18 cellular contexts compared by ENCODE assay signal in genomic region chr7:56115852-56116538, GRCh38. TPM values are rescaled to one million over a fixed set of nuclear protein-coding genes. Genes with fewer than 3 reads are reported as not detected.
DNase-seq lines count a peak whose midpoint lies in the region; ATAC-seq, FAIRE-seq and TF ChIP-seq lines count a peak whose summit lies in the region.
"Had no signal": no experiment of that assay in that cellular context is flagged by ENCODE, and none has a peak within 500 bp of the region (broad histone marks: within the 10 kb centered on the region; RNA-seq: fewer than 3 reads in every experiment).

TSS of gene NUPR2 (minus strand) at chr7:56116417. CDS start at chr7:56116314, 103 bp downstream.

- no peaks in the 10 kb centered on the region for H3K4me1 ChIP-seq in left ventricle myocardium inferior
- peaks cover 0 to 6% (median 0%) of the 10 kb centered on the region in 12 donors for H3K4me1 ChIP-seq in heart left ventricle
- H3K4me1 ChIP-seq in lung (ENCODE audit: control insufficient read depth in 2 of 2, insufficient read depth in 2 of 2, low read length in 2 of 2): no peaks in the 10 kb centered on the region
- H3K4me1 ChIP-seq in vagina: peaks cover 9% of the 10 kb centered on the region
- H3K4me1 ChIP-seq in OCI-LY7 (ENCODE audit: insufficient read depth, low read length, poor library complexity, severe bottlenecking): peaks cover under 1% of the 10 kb centered on the region
- H3K4me1 ChIP-seq: BE2C had no signal

- no peak within 1 kb of the TSS for H3K4me2 ChIP-seq in OCI-LY7 (ENCODE audit: low read length)

- H3K36me3 ChIP-seq in left ventricle myocardium inferior: no peaks in the 10 kb centered on the region
- no peaks in the 10 kb centered on the region for H3K36me3 ChIP-seq in heart left ventricle
- H3K36me3 ChIP-seq in bronchial epithelial cell (ENCODE audit: control insufficient read depth, insufficient read depth, low read length): no peaks in the 10 kb centered on the region
- no peaks in the 10 kb centered on the region for H3K36me3 ChIP-seq in lung (ENCODE audit: control insufficient read depth in 2 of 2, insufficient read depth in 2 of 2, low read length in 2 of 2)
- no peaks in the 10 kb centered on the region for H3K36me3 ChIP-seq in vagina
- no peaks in the 10 kb centered on the region for H3K36me3 ChIP-seq in OCI-LY7 (ENCODE audit: insufficient read depth, low read length)
- H3K36me3 ChIP-seq: BE2C had no signal

- POLR2A ChIA-PET in OCI-LY7 (lab: Charles Lee): no interaction called here

- no peak within 1 kb of the TSS for H2AFZ ChIP-seq in OCI-LY7 (ENCODE audit: low read length)

- no peak for FAIRE-seq in bronchial epithelial cell (lab: Jason Lieb, UNC)
- FAIRE-seq: G401.6 had no signal

- no peaks in the 10 kb centered on the region for H3K79me2 ChIP-seq in OCI-LY7 (ENCODE audit: insufficient read depth, low read depth, low read length)

- H3K4me3 ChIP-seq in left ventricle myocardium inferior (peak within 1 kb of the TSS; percentile 48), heart left ventricle (peak within 1 kb of the TSS in 3 of 12 donors; percentile 6 to 25 (median 10)), bronchial epithelial cell (ENCODE audit: low read depth, low read length) (peak within 1 kb of the TSS; percentile 16), lung (no peak within 1 kb of the TSS), vagina (peak within 1 kb of the TSS; percentile 26 to 27), OCI-LY7 (ENCODE audit: low read depth, low read length, poor library complexity, severe bottlenecking) (no peak within 1 kb of the TSS)

- no peak within 1 kb of the TSS for H3K27ac ChIP-seq in left ventricle myocardium inferior (replicated peaks)
- no peak within 1 kb of the TSS for H3K27ac ChIP-seq in heart left ventricle
- H3K27ac ChIP-seq in lung (ENCODE audit: low read depth in 1 of 2, low read length in 1 of 2): no peak within 1 kb of the TSS
- no peak within 1 kb of the TSS for H3K27ac ChIP-seq in vagina
- H3K27ac ChIP-seq in OCI-LY7 (ENCODE audit: low read depth, low read length, poor library complexity, severe bottlenecking): no peak within 1 kb of the TSS

- no peak for DNase-seq in left ventricle myocardium inferior
- DNase-seq in heart left ventricle: no peak
- DNase-seq in bronchial epithelial cell (ENCODE audit: low read depth): peak; percentile 11
- DNase-seq in lung (ENCODE audit: low spot score): no peak
- no peak for DNase-seq in vagina (ENCODE audit: extremely low spot score in 2 of 2)
- DNase-seq in OCI-LY7 (ENCODE audit: low spot score): no peak
- DNase-seq in RKO (ENCODE audit: low spot score): no peak
- DNase-seq: activated CD8-positive, alpha-beta memory T cell treated with anti-CD3 and anti-CD28 coated beads, Interleukin-2, amount 50 U/mL, for 4 hours; amniotic stem cell; BE2C; foreskin melanocyte; immature natural killer cell; NCI-H1694 treated with DMSO at 0.1 percent for 48 hours; stimulated activated CD4-positive, alpha-beta T cell treated with anti-CD3 and anti-CD28 coated beads, Interleukin-2, amount 100 ng/mL, for 24 hours had no signal

- no peaks in the 10 kb centered on the region for H3K9me2 ChIP-seq in OCI-LY7 (ENCODE audit: insufficient read depth, low read length)

- H3K9me3 ChIP-seq in left ventricle myocardium inferior (replicated peaks): no peaks in the 10 kb centered on the region
- no peaks in the 10 kb centered on the region for H3K9me3 ChIP-seq in heart left ventricle
- no peaks in the 10 kb centered on the region for H3K9me3 ChIP-seq in lung (ENCODE audit: control insufficient read depth in 2 of 2, insufficient read depth in 1 of 2, low read length in 1 of 2)
- no peaks in the 10 kb centered on the region for H3K9me3 ChIP-seq in vagina
- no peaks in the 10 kb centered on the region for H3K9me3 ChIP-seq in OCI-LY7 (ENCODE audit: low read length)
- H3K9me3 ChIP-seq: BE2C had no signal

- BruUV-seq in OCI-LY7 (replicated peaks; lab: Mats Ljungman, UMichigan): no TSS peak

- no peak for ATAC-seq in heart left ventricle
- ATAC-seq in lung (ENCODE audit: insufficient read depth, low FRiP score): peak; percentile 41
- no peak for ATAC-seq in HG03442 (IDR thresholded peaks at IDR 0.05; ENCODE audit: unreplicated experiment)
- ATAC-seq: WTC11 had no signal

- H3K27me3 ChIP-seq in left ventricle myocardium inferior (ENCODE audit: low read depth) (peaks cover 55% of the 10 kb centered on the region), heart left ventricle (peaks cover 8 to 31% (median 10%) of the 10 kb centered on the region in 9 donors), bronchial epithelial cell (ENCODE audit: control insufficient read depth, insufficient read depth, low read length) (no peaks in the 10 kb centered on the region), lung (ENCODE audit: control insufficient read depth, insufficient read depth) (no peaks in the 10 kb centered on the region), vagina (no peaks in the 10 kb centered on the region)

- TF ChIP-seq CTCF in left ventricle myocardium inferior (IDR thresholded peaks at IDR 0.05; ENCODE audit: borderline replicate concordance) (no peak), heart left ventricle (IDR thresholded peaks at IDR 0.05) (no peak), bronchial epithelial cell (IDR thresholded peaks at IDR 0.05; ENCODE audit: insufficient read depth, low read length, severe bottlenecking) (no peak), lung (IDR thresholded peaks at IDR 0.05; ENCODE audit: control extremely low read depth, extremely low read depth) (no peak), vagina (IDR thresholded peaks at IDR 0.05) (no peak), OCI-LY7 (conservative IDR thresholded peaks at IDR 0.05; ENCODE audit: low read length) (no peak)

- WGBS in heart left ventricle, 4 donors: 5 to 11% (median 5%) methylated on average over 14 to 65 of the region's 65 CpGs
- 9% methylated on average over 55 to 65 of the region's 65 CpGs for WGBS in lung, 2 donors

- CTCF ChIA-PET in OCI-LY7 (lab: Charles Lee; ENCODE audit: unreplicated experiment): no interaction called here

- no peak for TF ChIP-seq POLR2A in heart left ventricle (IDR thresholded peaks at IDR 0.05)
- no peak for TF ChIP-seq POLR2A in vagina (IDR thresholded peaks at IDR 0.05)

- H4K20me1 ChIP-seq in OCI-LY7 (ENCODE audit: insufficient read depth, low read length): no peaks in the 10 kb centered on the region

- intact Hi-C loops in left ventricle myocardium inferior (cut with micrococcal nuclease) (no loop called here), heart left ventricle (cut with DNase I) (no loop called here), vagina (cut with DNase I) (no loop called here), OCI-LY7 (cut with micrococcal nuclease; ENCODE audit: unreplicated experiment) (no loop called here)

RNA-seq across cellular contexts. Expression of gene NUPR2, which starts in this region (rescaled TPM):
- total RNA-seq in left ventricle myocardium inferior (not detected), heart left ventricle (not detected), bronchial epithelial cell (not detected in 2 replicates), lung (1 to 10 TPM in 1 of 2 donors, under 1 TPM in 1; 0.88 to 3.0 TPM), vagina (not detected), OCI-LY7 (2022) (not detected in 2 replicates)
- polyA plus RNA-seq in heart left ventricle (not detected), lung (1 to 10 TPM; 1.6 to 2.2 TPM)
- not detected in 2 replicates for total RNA-seq in OCI-LY7 (2014; rRNA removed; shearing (Covaris generic))
- total RNA-seq: dermis microvascular lymphatic vessel endothelial cell, WTC11 had no signal
- polyA plus RNA-seq: immature natural killer cell had no signal

Comparison
In these comparisons a context has a peak if more than half of its experiments do, and no peak if none do; other contexts are left out.
1. Peak in DNase-seq and H3K4me3 ChIP-seq in bronchial epithelial cell; RNA of the gene not detected or under 1 TPM.
2. H3K4me3 ChIP-seq: peak in left ventricle myocardium inferior (single experiment) and vagina (2 of 2); none in lung (single experiment) and OCI-LY7 (single experiment).